ENCODE assay signal across 1 cellular context in genomic region chr11:128448981-128449713, GRCh38.
TF ChIP-seq lines count a peak whose summit lies in the region.

No MANE protein-coding gene starts in this region.

TF ChIP-seq in IMR-90, 13 proteins besides CTCF, POLR2A, EP300 and RAD21 (continued from another document):
- no peak for TF ChIP-seq USF2 (IDR thresholded peaks at IDR 0.05; ENCODE audit: low read depth, low read length)
- TF ChIP-seq CHD1 (IDR thresholded peaks at IDR 0.05; ENCODE audit: low read depth, low read length): no peak
- no peak for TF ChIP-seq MXI1 (IDR thresholded peaks at IDR 0.05; ENCODE audit: borderline replicate concordance, low read depth, low read length)
- no peak for TF ChIP-seq RFX5 (IDR thresholded peaks at IDR 0.05; ENCODE audit: low read depth, low read length)
- TF ChIP-seq CEBPB (IDR thresholded peaks at IDR 0.05; ENCODE audit: low read depth, low read length): no peak
- no peak for TF ChIP-seq MAFK (IDR thresholded peaks at IDR 0.05; ENCODE audit: low read depth, low read length)
- no peak for TF ChIP-seq NFE2L2 (IDR thresholded peaks at IDR 0.05; ENCODE audit: low read depth, low read length)
- no peak for TF ChIP-seq MAZ (IDR thresholded peaks at IDR 0.05; ENCODE audit: borderline replicate concordance, low read depth, low read length)
- no peak for TF ChIP-seq BHLHE40 (IDR thresholded peaks at IDR 0.05; ENCODE audit: low read depth, low read length)
- no peak for TF ChIP-seq ELK1 (IDR thresholded peaks at IDR 0.05; ENCODE audit: borderline replicate concordance, low read depth, low read length)
